In genomic region chr10:103925591-103925990, GRCh38 we compare ENCODE assay signal across 31 cellular contexts.
"Had no signal": no experiment of that assay in that cellular context is flagged by ENCODE, and none has a peak within 500 bp of the region (broad histone marks: within the 10 kb centered on the region; RNA-seq: fewer than 3 reads in every experiment).

No MANE protein-coding gene starts in this region.

- H3K9me3 ChIP-seq: adrenal gland, body of pancreas, colonic mucosa, gastrocnemius medialis had no signal

- H3K36me3 Mint-ChIP-seq: activated naive CD4-positive, alpha-beta T cell treated with anti-CD3 and anti-CD28 coated beads, Interleukin-2, amount 50 U/mL, for 24 hours; activated naive CD8-positive, alpha-beta T cell treated with anti-CD3 and anti-CD28 coated beads for 36 hours had no signal

- H3K27ac Mint-ChIP-seq: activated B cell treated with CpG ODN at 0.5 μM for 24 hours; activated CD8-positive, alpha-beta T cell treated with anti-CD3 and anti-CD28 coated beads for 36 hours; activated naive CD4-positive, alpha-beta T cell treated with anti-CD3 and anti-CD28 coated beads for 36 hours; activated naive CD8-positive, alpha-beta T cell treated with anti-CD3 and anti-CD28 coated beads for 36 hours; activated naive CD8-positive, alpha-beta T cell treated with anti-CD3 and anti-CD28 coated beads, Interleukin-2, amount 50 U/mL, for 24 hours; activated T-helper 17 cell treated with anti-CD3 and anti-CD28 coated beads, Interleukin-2, amount 50 U/mL, for 72 hours; T-helper 17 cell; T-helper 2 cell treated with Interferon-gamma antibody and Interleukin-4, amounts not matched to agents 5 μg/mL and 100 μg/mL, for 36 hours had no signal

- DNase-seq: activated B cell treated with CpG ODN at 0.5 μM for 24 hours; activated CD4-positive, alpha-beta T cell treated with anti-CD3 and anti-CD28 coated beads for 48 hours; activated CD4-positive, alpha-beta T cell treated with anti-CD3 and anti-CD28 coated beads, Interleukin-2, amount 50 U/mL, for 1 hour; activated CD4-positive, alpha-beta T cell treated with anti-CD3 and anti-CD28 coated beads, Interleukin-2, amount 50 U/mL, for 48 hours; activated CD8-positive, alpha-beta memory T cell treated with anti-CD3 and anti-CD28 coated beads for 24 hours; activated CD8-positive, alpha-beta T cell treated with anti-CD3 and anti-CD28 coated beads for 36 hours; activated effector memory CD4-positive, alpha-beta T cell treated with Interleukin-2 at 50 U/mL for 16 hours; activated gamma-delta T cell treated with Interleukin-2 at 50 U/mL for 16 hours; activated naive CD4-positive, alpha-beta T cell treated with anti-CD3 and anti-CD28 coated beads for 36 hours; activated naive CD8-positive, alpha-beta T cell treated with anti-CD3 and anti-CD28 coated beads for 36 hours; activated naive CD8-positive, alpha-beta T cell treated with anti-CD3 and anti-CD28 coated beads, Interleukin-2, amount 50 U/mL, for 24 hours; activated T-cell treated with anti-CD3 and anti-CD28 coated beads, Interleukin-2, amount 50 U/mL, for 4 hours; adrenal gland; amygdala; aorta; body of pancreas; central memory CD4-positive, alpha-beta T cell; cerebellar nuclear complex; colonic mucosa; effector CD8-positive, alpha-beta T cell; foreskin keratinocyte; gastrocnemius medialis; T-helper 1 cell; T-helper 17 cell; T1000; WERI-Rb-1 had no signal

- H3K27me3 Mint-ChIP-seq: activated B cell treated with CpG ODN at 0.5 μM for 24 hours; activated CD8-positive, alpha-beta T cell treated with anti-CD3 and anti-CD28 coated beads for 36 hours; activated naive CD4-positive, alpha-beta T cell treated with anti-CD3 and anti-CD28 coated beads, Interleukin-2, amount 50 U/mL, for 24 hours; activated naive CD8-positive, alpha-beta T cell treated with anti-CD3 and anti-CD28 coated beads for 36 hours; activated naive CD8-positive, alpha-beta T cell treated with anti-CD3 and anti-CD28 coated beads, Interleukin-2, amount 50 U/mL, for 24 hours; activated T-helper 17 cell treated with anti-CD3 and anti-CD28 coated beads, Interleukin-2, amount 50 U/mL, for 72 hours; T-helper 17 cell had no signal

- H3K4me3 ChIP-seq: adrenal gland, body of pancreas, cardiac muscle cell, colonic mucosa, gastrocnemius medialis had no signal

- H3K9me3 Mint-ChIP-seq: activated B cell treated with CpG ODN at 0.5 μM for 24 hours; activated CD8-positive, alpha-beta T cell treated with anti-CD3 and anti-CD28 coated beads for 36 hours; activated naive CD4-positive, alpha-beta T cell treated with anti-CD3 and anti-CD28 coated beads for 36 hours; activated naive CD4-positive, alpha-beta T cell treated with anti-CD3 and anti-CD28 coated beads, Interleukin-2, amount 50 U/mL, for 24 hours; activated naive CD8-positive, alpha-beta T cell treated with anti-CD3 and anti-CD28 coated beads for 36 hours; activated naive CD8-positive, alpha-beta T cell treated with anti-CD3 and anti-CD28 coated beads, Interleukin-2, amount 50 U/mL, for 24 hours; activated T-cell treated with anti-CD3 and anti-CD28 coated beads, Interleukin-2, amount 50 U/mL, for 4 hours; activated T-helper 17 cell treated with anti-CD3 and anti-CD28 coated beads, Interleukin-2, amount 50 U/mL, for 72 hours; T-helper 2 cell treated with Interferon-gamma antibody and Interleukin-4, amounts not matched to agents 5 μg/mL and 100 μg/mL, for 36 hours had no signal

- H3K27ac ChIP-seq: adrenal gland, body of pancreas, cardiac muscle cell, colonic mucosa, foreskin keratinocyte, gastrocnemius medialis, WERI-Rb-1 had no signal

- H3K4me3 Mint-ChIP-seq: activated B cell treated with CpG ODN at 0.5 μM for 24 hours; activated CD8-positive, alpha-beta T cell treated with anti-CD3 and anti-CD28 coated beads for 36 hours; activated naive CD4-positive, alpha-beta T cell treated with anti-CD3 and anti-CD28 coated beads for 36 hours; activated naive CD4-positive, alpha-beta T cell treated with anti-CD3 and anti-CD28 coated beads, Interleukin-2, amount 50 U/mL, for 24 hours; activated naive CD8-positive, alpha-beta T cell treated with anti-CD3 and anti-CD28 coated beads for 36 hours; activated naive CD8-positive, alpha-beta T cell treated with anti-CD3 and anti-CD28 coated beads, Interleukin-2, amount 50 U/mL, for 24 hours; activated T-cell treated with anti-CD3 and anti-CD28 coated beads, Interleukin-2, amount 50 U/mL, for 4 hours; activated T-helper 17 cell treated with anti-CD3 and anti-CD28 coated beads, Interleukin-2, amount 50 U/mL, for 72 hours; T-helper 17 cell; T-helper 2 cell treated with Interferon-gamma antibody and Interleukin-4, amounts not matched to agents 5 μg/mL and 100 μg/mL, for 36 hours had no signal

- H3K36me3 ChIP-seq: adrenal gland, cardiac muscle cell, colonic mucosa, gastrocnemius medialis, WERI-Rb-1 had no signal

- H3K4me1 Mint-ChIP-seq: activated B cell treated with CpG ODN at 0.5 μM for 24 hours; activated naive CD4-positive, alpha-beta T cell treated with anti-CD3 and anti-CD28 coated beads, Interleukin-2, amount 50 U/mL, for 24 hours; activated naive CD8-positive, alpha-beta T cell treated with anti-CD3 and anti-CD28 coated beads for 36 hours; activated naive CD8-positive, alpha-beta T cell treated with anti-CD3 and anti-CD28 coated beads, Interleukin-2, amount 50 U/mL, for 24 hours; activated T-helper 17 cell treated with anti-CD3 and anti-CD28 coated beads, Interleukin-2, amount 50 U/mL, for 72 hours had no signal

- H3K27me3 ChIP-seq: adrenal gland, body of pancreas, cardiac muscle cell, colonic mucosa, foreskin keratinocyte, gastrocnemius medialis had no signal

- H3K4me1 ChIP-seq: adrenal gland, colonic mucosa, gastrocnemius medialis had no signal

- FAIRE-seq: endometrium had no signal
